ENCODE assay signal across 1 cellular context in genomic region chr16:31093132-31093703, GRCh38.
TF ChIP-seq lines count a peak whose summit lies in the region.

No MANE protein-coding gene starts in this region.

TF ChIP-seq in GM23338, 12 proteins besides CTCF, POLR2A, EP300 and RAD21 (continued from another document):
- no peak for TF ChIP-seq ZNF462 (CRISPR knock-in tag; IDR thresholded peaks at IDR 0.05)
- TF ChIP-seq ETS1 (IDR thresholded peaks at IDR 0.05) = no peak
- no peak for TF ChIP-seq EZH2 (IDR thresholded peaks at IDR 0.05; ENCODE audit: low read depth, unreplicated experiment)
- TF ChIP-seq CREB1 (CRISPR knock-in tag; IDR thresholded peaks at IDR 0.05; ENCODE audit: low read depth) = no peak
- TF ChIP-seq NANOG (IDR thresholded peaks at IDR 0.05; ENCODE audit: borderline replicate concordance) = no peak
TF ChIP-seq in GM23338: peak in this region for 0.
